In the genomic region with DNA sequence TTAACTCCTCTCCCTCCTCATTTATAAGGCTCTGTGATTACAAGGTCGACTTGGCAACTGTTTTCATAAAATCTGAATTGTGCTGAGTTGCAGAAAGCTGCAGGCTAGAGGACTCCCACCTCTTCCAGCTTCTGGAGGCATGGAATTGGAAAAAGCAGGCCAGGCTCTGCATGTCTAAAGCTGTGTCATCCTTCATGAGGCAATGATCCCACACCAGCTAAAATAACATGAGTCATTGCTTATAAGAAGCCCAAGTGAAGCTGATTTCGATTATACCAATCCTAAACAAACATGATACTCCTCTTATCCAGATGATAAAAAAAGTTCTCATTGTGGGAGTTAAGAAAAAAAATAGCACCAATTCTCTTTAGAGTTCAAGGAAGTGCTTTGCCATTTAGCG, we compare ENCODE assay signal across 10 cellular contexts. TPM values are rescaled to one million over a fixed set of nuclear protein-coding genes. Genes with fewer than 3 reads are reported as not detected.
DNase-seq lines count a peak whose midpoint lies in the region; ATAC-seq and TF ChIP-seq lines count a peak whose summit lies in the region.
"Had no signal": no experiment of that assay in that cellular context is flagged by ENCODE, and none has a peak within 500 bp of the region (broad histone marks: within the 10 kb centered on the region; RNA-seq: fewer than 3 reads in every experiment).

No MANE protein-coding gene starts in this region.

- H3K4me1 Mint-ChIP-seq in GM23338 = peaks cover 38% of the 10 kb centered on the region
- H3K4me1 Mint-ChIP-seq in activated CD4-positive, alpha-beta T cell treated with anti-CD3 and anti-CD28 coated beads, Interleukin-2, amount 10 ng/mL, durations not matched to agents 7 days and 5 days = no peaks in the 10 kb centered on the region
- H3K4me1 Mint-ChIP-seq: central memory CD8-positive, alpha-beta T cell had no signal

- H3K36me3 ChIP-seq in GM23338 (ENCODE audit: insufficient read depth) (no peaks in the 10 kb centered on the region), right atrium auricular region (no peaks in the 10 kb centered on the region)

- no peak overlapping the region for H3K27ac ChIP-seq in GM23338 (ENCODE audit: low read depth)
- H3K27ac ChIP-seq in right atrium auricular region = peak overlapping the region; percentile 14 to 46
- peak overlapping the region in 18 of 21 experiments; percentile 5 to 85 (median 55) for H3K27ac ChIP-seq in skin epidermis

- no peak for DNase-seq in GM23338 (ENCODE audit: low spot score)
- DNase-seq in astrocyte of the cerebellum (ENCODE audit: low read depth) = peak; percentile 98
- peak; percentile 66 for DNase-seq in right atrium auricular region (ENCODE audit: low spot score)
- DNase-seq in activated CD4-positive, alpha-beta T cell treated with anti-CD3 and anti-CD28 coated beads, Interleukin-2, amount 10 ng/mL, durations not matched to agents 7 days and 5 days = no peak
- no peak for DNase-seq in central memory CD4-positive, alpha-beta T cell
- DNase-seq in activated effector memory CD4-positive, alpha-beta T cell treated with Interleukin-2 at 50 U/mL for 16 hours = no peak
- DNase-seq in HUDEP-2 (lab: John Stamatoyannopoulos, UW; ENCODE audit: unreplicated experiment in 76 of 76) = no peak

- H3K27me3 Mint-ChIP-seq in GM23338 (ENCODE audit: insufficient read depth, low read depth, poor library complexity) = peaks cover 6% of the 10 kb centered on the region
- no peaks in the 10 kb centered on the region for H3K27me3 Mint-ChIP-seq in activated CD4-positive, alpha-beta T cell treated with anti-CD3 and anti-CD28 coated beads, Interleukin-2, amount 10 ng/mL, durations not matched to agents 7 days and 5 days
- H3K27me3 Mint-ChIP-seq: central memory CD8-positive, alpha-beta T cell had no signal

- no peaks in the 10 kb centered on the region for H3K9me3 ChIP-seq in right atrium auricular region

- no peak overlapping the region for H3K4me3 Mint-ChIP-seq in GM23338
- no peak overlapping the region for H3K4me3 Mint-ChIP-seq in activated CD4-positive, alpha-beta T cell treated with anti-CD3 and anti-CD28 coated beads, Interleukin-2, amount 10 ng/mL, durations not matched to agents 7 days and 5 days
- H3K4me3 Mint-ChIP-seq: central memory CD8-positive, alpha-beta T cell had no signal

- H3K4me1 ChIP-seq in GM23338 (ENCODE audit: insufficient read depth) (peaks cover 12% of the 10 kb centered on the region; the same call in 1 of the 2 replicates), right atrium auricular region (peaks cover 0 to 23% of the 10 kb centered on the region in 2 donors)

- in situ Hi-C loops in astrocyte of the cerebellum (cut with HindIII; ENCODE audit: low sequenced_read_pairs) = no loop called here

- peak overlapping the region; percentile 92 for H3K27ac Mint-ChIP-seq in GM23338
- no peak overlapping the region for H3K27ac Mint-ChIP-seq in activated CD4-positive, alpha-beta T cell treated with anti-CD3 and anti-CD28 coated beads, Interleukin-2, amount 10 ng/mL, durations not matched to agents 7 days and 5 days

- H3K9me2 ChIP-seq in GM23338 (ENCODE audit: insufficient read depth) = no peaks in the 10 kb centered on the region

- H3K79me2 ChIP-seq in GM23338 (replicated peaks; ENCODE audit: insufficient read depth) = no peaks in the 10 kb centered on the region

- H3K36me3 Mint-ChIP-seq in GM23338 (ENCODE audit: low read depth) = no peaks in the 10 kb centered on the region
- no peaks in the 10 kb centered on the region for H3K36me3 Mint-ChIP-seq in activated CD4-positive, alpha-beta T cell treated with anti-CD3 and anti-CD28 coated beads, Interleukin-2, amount 10 ng/mL, durations not matched to agents 7 days and 5 days (ENCODE audit: low read depth)

- H3F3A ChIP-seq in GM23338 (replicated peaks; ENCODE audit: low read depth) = no peaks in the 10 kb centered on the region

- no peaks in the 10 kb centered on the region for H4K20me1 ChIP-seq in GM23338 (replicated peaks; ENCODE audit: insufficient read depth)

- H3K4me2 ChIP-seq in GM23338 = no peak overlapping the region

- CTCF ChIA-PET in activated CD4-positive, alpha-beta T cell treated with anti-CD3 and anti-CD28 coated beads, Interleukin-2, amount 10 ng/mL, durations not matched to agents 7 days and 5 days (lab: Charles Lee) = interaction anchor here (0.7 kb wide), 1 partner anchor 239 kb away, joined by 11 read pairs; no protein-coding TSS in a partner anchor

- no peak overlapping the region; the same call in 1 of the 2 replicates for H2AFZ ChIP-seq in GM23338

- no peaks in the 10 kb centered on the region; the same call in 2 of the 3 replicates for H3K9me3 Mint-ChIP-seq in GM23338
- no peaks in the 10 kb centered on the region for H3K9me3 Mint-ChIP-seq in activated CD4-positive, alpha-beta T cell treated with anti-CD3 and anti-CD28 coated beads, Interleukin-2, amount 10 ng/mL, durations not matched to agents 7 days and 5 days

- POLR2A ChIA-PET in activated CD4-positive, alpha-beta T cell treated with anti-CD3 and anti-CD28 coated beads, Interleukin-2, amount 10 ng/mL, durations not matched to agents 7 days and 5 days (lab: Charles Lee) = no interaction called here

- H3K27me3 ChIP-seq in GM23338 (ENCODE audit: insufficient read depth) = no peaks in the 10 kb centered on the region
- H3K27me3 ChIP-seq in right atrium auricular region = no peaks in the 10 kb centered on the region

- H3K4me3 ChIP-seq in GM23338 (no peak overlapping the region), astrocyte of the cerebellum (ENCODE audit: low read depth, low read length) (no peak overlapping the region), right atrium auricular region (no peak overlapping the region), skin epidermis (no peak overlapping the region)

- TF ChIP-seq CTCF in GM23338 (conservative IDR thresholded peaks at IDR 0.05; ENCODE audit: low read depth in 2 of 2) (no peak), astrocyte of the cerebellum (IDR thresholded peaks at IDR 0.05; ENCODE audit: low read depth, low read length, missing control alignments) (no peak), right atrium auricular region (IDR thresholded peaks at IDR 0.05) (no peak)

- ATAC-seq in GM23338 = no peak

TF ChIP-seq in GM23338, 12 proteins besides CTCF, POLR2A, EP300 and RAD21 (continues in another document):
- TF ChIP-seq, protein P1, sequence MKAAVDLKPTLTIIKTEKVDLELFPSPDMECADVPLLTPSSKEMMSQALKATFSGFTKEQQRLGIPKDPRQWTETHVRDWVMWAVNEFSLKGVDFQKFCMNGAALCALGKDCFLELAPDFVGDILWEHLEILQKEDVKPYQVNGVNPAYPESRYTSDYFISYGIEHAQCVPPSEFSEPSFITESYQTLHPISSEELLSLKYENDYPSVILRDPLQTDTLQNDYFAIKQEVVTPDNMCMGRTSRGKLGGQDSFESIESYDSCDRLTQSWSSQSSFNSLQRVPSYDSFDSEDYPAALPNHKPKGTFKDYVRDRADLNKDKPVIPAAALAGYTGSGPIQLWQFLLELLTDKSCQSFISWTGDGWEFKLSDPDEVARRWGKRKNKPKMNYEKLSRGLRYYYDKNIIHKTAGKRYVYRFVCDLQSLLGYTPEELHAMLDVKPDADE (IDR thresholded peaks at IDR 0.05) = no peak

RNA-seq across cellular contexts. Expression of a gene that starts 11.8 kb away (rescaled TPM):
- total RNA-seq in GM23338 (2014; rRNA removed; shearing (Covaris generic)) = 9.6 and 12.2 TPM in 2 replicates
- polyA plus RNA-seq in GM23338 (2016; fragmentation: Nextera tagmentation; extraction: Ambion mirVana) = 2.8 and 2.9 TPM in 2 replicates
- 1 to 10 TPM; 3.0 TPM for total RNA-seq in right atrium auricular region
- total RNA-seq in activated CD4-positive, alpha-beta T cell treated with anti-CD3 and anti-CD28 coated beads, Interleukin-2, amount 10 ng/mL, durations not matched to agents 7 days and 5 days = not detected
- total RNA-seq: T-helper 2 cell treated with Interferon-gamma antibody and Interleukin-4, amounts not matched to agents 100 ng/mL and 5 ng/mL, for 36 hours had no signal

Comparison
In these comparisons a context has a peak if more than half of its experiments do, and no peak if none do; other contexts are left out.
1. DNase-seq: peak in astrocyte of the cerebellum (single experiment) and right atrium auricular region (single experiment); none in GM23338 (single experiment), activated CD4-positive, alpha-beta T cell treated with anti-CD3 and anti-CD28 coated beads, Interleukin-2, amount 10 ng/mL, durations not matched to agents 7 days and 5 days (single experiment), central memory CD4-positive, alpha-beta T cell (single experiment), activated effector memory CD4-positive, alpha-beta T cell treated with Interleukin-2 at 50 U/mL for 16 hours (single experiment) and HUDEP-2 (0 of 76).